Comparison of ENCODE assay signal across 14 cellular contexts in genomic region chr16:80671281-80671849, GRCh38.
A peak's percentile ranks its signal among the peaks of the same experiment; 100 is the strongest.
DNase-seq lines count a peak whose midpoint lies in the region; ATAC-seq and TF ChIP-seq lines count a peak whose summit lies in the region.
"Had no signal": no experiment of that assay in that cellular context is flagged by ENCODE, and none has a peak within 500 bp of the region (broad histone marks: within the 10 kb centered on the region; RNA-seq: fewer than 3 reads in every experiment).

No MANE protein-coding gene starts in this region.

- no peak overlapping the region for H3K4me3 Mint-ChIP-seq in activated naive CD8-positive, alpha-beta T cell treated with anti-CD3 and anti-CD28 coated beads, Interleukin-2, amount 50 U/mL, for 24 hours
- H3K4me3 Mint-ChIP-seq: activated CD4-positive, alpha-beta T cell treated with anti-CD3 and anti-CD28 coated beads for 36 hours; nephron had no signal

- DNase-seq in GM10266 (ENCODE audit: extremely low spot score) (peak; percentile 29), OCI-M1 (lab: John Stamatoyannopoulos, UW) (peak; percentile 1), sigmoid colon (no peak), 8988T (no peak)
- no peak for DNase-seq in activated naive CD8-positive, alpha-beta T cell treated with anti-CD3 and anti-CD28 coated beads, Interleukin-2, amount 50 U/mL, for 24 hours
- no peak for DNase-seq in activated effector memory CD4-positive, alpha-beta T cell treated with Interleukin-2 at 50 U/mL for 16 hours
- DNase-seq: activated CD4-positive, alpha-beta T cell treated with anti-CD3 and anti-CD28 coated beads for 36 hours; activated naive CD4-positive, alpha-beta T cell; H7; IMR-90; NCI-H2107 had no signal

- peaks cover 31% of the 10 kb centered on the region for H3K4me1 Mint-ChIP-seq in activated naive CD8-positive, alpha-beta T cell treated with anti-CD3 and anti-CD28 coated beads, Interleukin-2, amount 50 U/mL, for 24 hours
- H3K4me1 Mint-ChIP-seq: nephron had no signal

- no peaks in the 10 kb centered on the region for H3K36me3 ChIP-seq in sigmoid colon

- peaks cover 0 to 1% (median 0%) of the 10 kb centered on the region in 4 donors for H3K9me3 ChIP-seq in sigmoid colon

- 60 to 68% methylated on average over 5 of the region's 5 CpGs for WGBS in sigmoid colon, 2 donors

- H3K9me3 Mint-ChIP-seq in activated naive CD8-positive, alpha-beta T cell treated with anti-CD3 and anti-CD28 coated beads, Interleukin-2, amount 50 U/mL, for 24 hours = peaks cover 13% of the 10 kb centered on the region
- H3K9me3 Mint-ChIP-seq: nephron had no signal

- H3K27me3 ChIP-seq in sigmoid colon = no peaks in the 10 kb centered on the region

- no peak for TF ChIP-seq EP300 in sigmoid colon (IDR thresholded peaks at IDR 0.05)

- peaks cover 8% of the 10 kb centered on the region for H3K36me3 Mint-ChIP-seq in activated naive CD8-positive, alpha-beta T cell treated with anti-CD3 and anti-CD28 coated beads, Interleukin-2, amount 50 U/mL, for 24 hours (ENCODE audit: low read depth)

- TF ChIP-seq POLR2A in sigmoid colon (IDR thresholded peaks at IDR 0.05) = no peak

- no peak for TF ChIP-seq CTCF in GM10266 (IDR thresholded peaks at IDR 0.05; ENCODE audit: control insufficient read depth, insufficient read depth, low read depth, missing control alignments)
- no peak for TF ChIP-seq CTCF in sigmoid colon (IDR thresholded peaks at IDR 0.05)

- no peaks in the 10 kb centered on the region for H3K4me1 ChIP-seq in sigmoid colon

- no peak overlapping the region for H3K4me3 ChIP-seq in sigmoid colon

- intact Hi-C loops in sigmoid colon (cut with DNase I) = no loop called here

- peak; percentile 57 for ATAC-seq in GM21367 (IDR thresholded peaks at IDR 0.05; ENCODE audit: unreplicated experiment)
- ATAC-seq in HG03108 (IDR thresholded peaks at IDR 0.05; ENCODE audit: unreplicated experiment) = peak; percentile 47
- ATAC-seq in activated naive CD8-positive, alpha-beta T cell treated with anti-CD3 and anti-CD28 coated beads, Interleukin-2, amount 50 U/mL, for 24 hours = no peak
- ATAC-seq: activated CD4-positive, alpha-beta T cell treated with anti-CD3 and anti-CD28 coated beads for 36 hours had no signal

- H3K27ac ChIP-seq in sigmoid colon = no peak overlapping the region

- H3K27me3 Mint-ChIP-seq in activated naive CD8-positive, alpha-beta T cell treated with anti-CD3 and anti-CD28 coated beads, Interleukin-2, amount 50 U/mL, for 24 hours = no peaks in the 10 kb centered on the region
- H3K27me3 Mint-ChIP-seq: activated CD4-positive, alpha-beta T cell treated with anti-CD3 and anti-CD28 coated beads for 36 hours had no signal

- H3K27ac Mint-ChIP-seq in activated naive CD8-positive, alpha-beta T cell treated with anti-CD3 and anti-CD28 coated beads, Interleukin-2, amount 50 U/mL, for 24 hours = no peak overlapping the region
- H3K27ac Mint-ChIP-seq: activated CD4-positive, alpha-beta T cell treated with anti-CD3 and anti-CD28 coated beads for 36 hours; nephron had no signal

Comparison
In these comparisons a context has a peak if more than half of its experiments do, and no peak if none do; other contexts are left out.
1. DNase-seq: peak in GM10266 (single experiment) and OCI-M1 (single experiment); none in activated naive CD8-positive, alpha-beta T cell treated with anti-CD3 and anti-CD28 coated beads, Interleukin-2, amount 50 U/mL, for 24 hours (single experiment), activated effector memory CD4-positive, alpha-beta T cell treated with Interleukin-2 at 50 U/mL for 16 hours (single experiment), sigmoid colon (single experiment) and 8988T (single experiment).